1 cellular context compared by ENCODE assay signal in the genomic region with DNA sequence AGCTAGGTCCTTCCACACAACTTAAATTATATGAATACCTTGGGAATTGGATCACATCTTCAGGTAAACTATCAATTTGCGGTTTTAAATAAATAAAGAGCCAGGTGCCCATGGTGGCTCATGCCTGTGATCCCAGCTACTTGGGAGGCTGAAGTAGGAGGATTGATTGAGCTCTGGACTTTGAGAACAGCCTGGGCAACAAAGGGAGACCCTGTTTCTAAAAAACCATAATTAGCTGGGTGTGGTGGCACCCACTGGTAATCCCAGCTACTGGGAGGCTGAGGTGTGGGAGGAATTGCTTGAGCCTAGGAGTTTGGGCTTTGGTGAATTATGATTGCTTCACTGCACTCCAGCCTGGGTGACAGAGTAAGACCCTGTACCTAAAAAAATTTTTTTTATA.
TF ChIP-seq lines count a peak whose summit lies in the region.

No MANE protein-coding gene starts in this region.

TF ChIP-seq in A549, 52 proteins besides CTCF, POLR2A, EP300 and RAD21 (continued from another document):
- TF ChIP-seq MAZ (IDR thresholded peaks at IDR 0.05; ENCODE audit: borderline replicate concordance, low read depth, low read length) (no peak), SMC3 (IDR thresholded peaks at IDR 0.05) (no peak), FOSB (CRISPR knock-in tag; IDR thresholded peaks at IDR 0.05) (no peak), NPAS2 (CRISPR knock-in tag; IDR thresholded peaks at IDR 0.05; ENCODE audit: borderline replicate concordance) (no peak), MAFK (IDR thresholded peaks at IDR 0.05; ENCODE audit: partially characterized antibody) (no peak), ESRRA (IDR thresholded peaks at IDR 0.05; ENCODE audit: borderline replicate concordance, low read length) (no peak)
TF ChIP-seq in A549: peak in this region for 0.
